ENCODE assay signal across 20 cellular contexts in the genomic region with DNA sequence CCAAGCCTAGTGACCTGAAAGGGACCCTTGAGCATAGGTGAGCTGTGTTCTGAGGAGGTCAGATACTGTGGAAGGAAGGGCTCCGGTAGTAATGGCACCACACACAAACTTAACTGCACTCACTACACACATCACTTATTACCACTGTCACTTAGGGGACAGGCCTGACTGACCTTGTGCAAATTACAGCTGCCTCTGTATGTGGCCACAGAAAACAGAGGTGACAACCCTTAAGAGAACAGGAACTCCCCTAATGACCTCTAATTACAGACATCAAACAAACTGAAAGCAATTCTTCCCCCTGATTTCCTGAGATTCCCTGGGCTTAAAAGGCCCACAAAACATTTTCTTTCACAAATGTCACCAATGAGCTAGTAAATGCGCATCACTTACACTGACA.
DNase-seq lines count a peak whose midpoint lies in the region; ATAC-seq, FAIRE-seq and TF ChIP-seq lines count a peak whose summit lies in the region.
"Had no signal": no experiment of that assay in that cellular context is flagged by ENCODE, and none has a peak within 500 bp of the region (broad histone marks: within the 10 kb centered on the region; RNA-seq: fewer than 3 reads in every experiment).

No MANE protein-coding gene starts in this region.

- peak; percentile 19 for DNase-seq in NCI-H2227 (lab: John Stamatoyannopoulos, UW; ENCODE audit: unreplicated experiment)
- no peak for DNase-seq in NCI-H2227 treated with DMSO at 0.1 percent for 48 hours (lab: John Stamatoyannopoulos, UW)
- DNase-seq in astrocyte (ENCODE audit: low read depth), result no peak
- peak; percentile 31 for DNase-seq in neural progenitor cell (ENCODE audit: low spot score)
- DNase-seq in occipital lobe (lab: John Stamatoyannopoulos, UW), result no peak
- no peak for DNase-seq in NCI-H446 (lab: John Stamatoyannopoulos, UW)
- DNase-seq: activated CD4-positive, alpha-beta memory T cell treated with anti-CD3 and anti-CD28 coated beads for 36 hours; activated naive CD4-positive, alpha-beta T cell; endodermal cell; Kasumi-1; NCI-H1436; stimulated activated naive B cell treated with anti-CD40 and anti-IgM and Interleukin-4, amounts not matched to agents 10 μg/mL and 1 μg/mL and 100 μg/mL, for 72 hours had no signal

- H3K79me2 ChIP-seq in astrocyte (ENCODE audit: insufficient read depth, low read length) (no peaks in the 10 kb centered on the region), neural progenitor cell (ENCODE audit: low read depth) (no peaks in the 10 kb centered on the region)

- H3K27ac ChIP-seq in astrocyte (ENCODE audit: low read depth, low read length) (peak overlapping the region; percentile 83), neural progenitor cell (no peak overlapping the region)
- H3K27ac ChIP-seq: 22Rv1, tibial nerve had no signal

- H3K27me3 ChIP-seq in astrocyte (ENCODE audit: insufficient read depth, low read length) (no peaks in the 10 kb centered on the region), neural progenitor cell (no peaks in the 10 kb centered on the region)
- H3K27me3 ChIP-seq: tibial nerve had no signal

- H3K36me3 ChIP-seq in astrocyte (ENCODE audit: insufficient read depth, low read length), result no peaks in the 10 kb centered on the region
- no peaks in the 10 kb centered on the region for H3K36me3 ChIP-seq in neural progenitor cell
- H3K36me3 ChIP-seq: tibial nerve had no signal

- no peak for FAIRE-seq in astrocyte (lab: Jason Lieb, UNC)
- FAIRE-seq: D721Med, GM12892, islet of Langerhans had no signal

- H3K27ac Mint-ChIP-seq in astrocyte (ENCODE audit: unreplicated experiment), result peak overlapping the region; percentile 55
- peak overlapping the region; percentile 44 for H3K27ac Mint-ChIP-seq in neural progenitor cell
- H3K27ac Mint-ChIP-seq: activated CD4-positive, alpha-beta memory T cell treated with anti-CD3 and anti-CD28 coated beads for 36 hours; endodermal cell; stimulated activated naive B cell treated with anti-CD40 and anti-IgM and Interleukin-4, amounts not matched to agents 10 μg/mL and 1 μg/mL and 100 μg/mL, for 72 hours had no signal

- TF ChIP-seq CTCF in astrocyte (IDR thresholded peaks at IDR 0.05; ENCODE audit: insufficient read depth, low read depth, low read length), result no peak
- TF ChIP-seq CTCF in neural progenitor cell (IDR thresholded peaks at IDR 0.05), result no peak

- peak; percentile 63 for ATAC-seq in HG03342 (IDR thresholded peaks at IDR 0.05; ENCODE audit: unreplicated experiment)
- no peak for ATAC-seq in GM18502 (IDR thresholded peaks at IDR 0.05; ENCODE audit: poor library complexity, unreplicated experiment)
- ATAC-seq: stimulated activated naive B cell treated with anti-CD40 and anti-IgM and Interleukin-4, amounts not matched to agents 10 μg/mL and 1 μg/mL and 100 μg/mL, for 72 hours had no signal

- no peak overlapping the region for H3K4me3 ChIP-seq in astrocyte (ENCODE audit: insufficient read depth, low read depth, low read length)
- no peak overlapping the region for H3K4me3 ChIP-seq in neural progenitor cell
- H3K4me3 ChIP-seq: tibial nerve had no signal

- H3K4me1 Mint-ChIP-seq in astrocyte (ENCODE audit: low read depth, unreplicated experiment) (peaks cover 30% of the 10 kb centered on the region), neural progenitor cell (peaks cover 42% of the 10 kb centered on the region)
- H3K4me1 Mint-ChIP-seq: stimulated activated naive B cell treated with anti-CD40 and anti-IgM and Interleukin-4, amounts not matched to agents 10 μg/mL and 1 μg/mL and 100 μg/mL, for 72 hours had no signal

- H3K9me3 ChIP-seq in astrocyte (ENCODE audit: insufficient read depth, low read depth, low read length), result no peaks in the 10 kb centered on the region
- H3K9me3 ChIP-seq in neural progenitor cell (ENCODE audit: low read depth), result no peaks in the 10 kb centered on the region
- H3K9me3 ChIP-seq: tibial nerve had no signal

- H3K9me3 Mint-ChIP-seq in astrocyte (ENCODE audit: unreplicated experiment) (peaks cover 3% of the 10 kb centered on the region), neural progenitor cell (peaks cover 6% of the 10 kb centered on the region)
- H3K9me3 Mint-ChIP-seq: activated CD4-positive, alpha-beta memory T cell treated with anti-CD3 and anti-CD28 coated beads for 36 hours had no signal

- H3K36me3 Mint-ChIP-seq in astrocyte (ENCODE audit: low read depth, unreplicated experiment) (no peaks in the 10 kb centered on the region), neural progenitor cell (no peaks in the 10 kb centered on the region)
- H3K36me3 Mint-ChIP-seq: activated CD4-positive, alpha-beta memory T cell treated with anti-CD3 and anti-CD28 coated beads for 36 hours; stimulated activated naive B cell treated with anti-CD40 and anti-IgM and Interleukin-4, amounts not matched to agents 10 μg/mL and 1 μg/mL and 100 μg/mL, for 72 hours had no signal

- no peaks in the 10 kb centered on the region for H4K20me1 ChIP-seq in astrocyte (ENCODE audit: insufficient read depth, low read length)
- H4K20me1 ChIP-seq in neural progenitor cell (ENCODE audit: low read depth), result no peaks in the 10 kb centered on the region

- H3F3A ChIP-seq in neural progenitor cell (ENCODE audit: low read depth), result no peaks in the 10 kb centered on the region

- H3K4me1 ChIP-seq in astrocyte (ENCODE audit: insufficient read depth, low read length) (peaks cover 49% of the 10 kb centered on the region), neural progenitor cell (peaks cover 22% of the 10 kb centered on the region)

- H3K4me3 Mint-ChIP-seq in astrocyte (ENCODE audit: unreplicated experiment) (no peak overlapping the region), neural progenitor cell (no peak overlapping the region)
- H3K4me3 Mint-ChIP-seq: activated CD4-positive, alpha-beta memory T cell treated with anti-CD3 and anti-CD28 coated beads for 36 hours; endodermal cell; neural crest cell; stimulated activated naive B cell treated with anti-CD40 and anti-IgM and Interleukin-4, amounts not matched to agents 10 μg/mL and 1 μg/mL and 100 μg/mL, for 72 hours had no signal

- peak overlapping the region; percentile 66 for H3K9ac ChIP-seq in astrocyte (ENCODE audit: low read length)
- no peak overlapping the region for H3K9ac ChIP-seq in neural progenitor cell

- H3K4me2 ChIP-seq in astrocyte (ENCODE audit: low read length), result peak overlapping the region; percentile 41
- peak overlapping the region; percentile 33 for H3K4me2 ChIP-seq in neural progenitor cell

- no peaks in the 10 kb centered on the region for H3K27me3 Mint-ChIP-seq in astrocyte (ENCODE audit: low read depth, unreplicated experiment)
- peaks cover 3% of the 10 kb centered on the region for H3K27me3 Mint-ChIP-seq in neural progenitor cell (ENCODE audit: insufficient read depth, low read depth)
- H3K27me3 Mint-ChIP-seq: activated CD4-positive, alpha-beta memory T cell treated with anti-CD3 and anti-CD28 coated beads for 36 hours; stimulated activated naive B cell treated with anti-CD40 and anti-IgM and Interleukin-4, amounts not matched to agents 10 μg/mL and 1 μg/mL and 100 μg/mL, for 72 hours had no signal

- H2AFZ ChIP-seq in astrocyte (ENCODE audit: low read depth, low read length), result peak overlapping the region; percentile 8
- no peak overlapping the region for H2AFZ ChIP-seq in neural progenitor cell (replicated peaks)

Comparison
In these comparisons a context has a peak if more than half of its experiments do, and no peak if none do; other contexts are left out.
1. DNase-seq: peak in NCI-H2227 (single experiment) and neural progenitor cell (single experiment); none in NCI-H2227 treated with DMSO at 0.1 percent for 48 hours (single experiment), astrocyte (single experiment), occipital lobe (single experiment) and NCI-H446 (0 of 2).